In the genomic region with DNA sequence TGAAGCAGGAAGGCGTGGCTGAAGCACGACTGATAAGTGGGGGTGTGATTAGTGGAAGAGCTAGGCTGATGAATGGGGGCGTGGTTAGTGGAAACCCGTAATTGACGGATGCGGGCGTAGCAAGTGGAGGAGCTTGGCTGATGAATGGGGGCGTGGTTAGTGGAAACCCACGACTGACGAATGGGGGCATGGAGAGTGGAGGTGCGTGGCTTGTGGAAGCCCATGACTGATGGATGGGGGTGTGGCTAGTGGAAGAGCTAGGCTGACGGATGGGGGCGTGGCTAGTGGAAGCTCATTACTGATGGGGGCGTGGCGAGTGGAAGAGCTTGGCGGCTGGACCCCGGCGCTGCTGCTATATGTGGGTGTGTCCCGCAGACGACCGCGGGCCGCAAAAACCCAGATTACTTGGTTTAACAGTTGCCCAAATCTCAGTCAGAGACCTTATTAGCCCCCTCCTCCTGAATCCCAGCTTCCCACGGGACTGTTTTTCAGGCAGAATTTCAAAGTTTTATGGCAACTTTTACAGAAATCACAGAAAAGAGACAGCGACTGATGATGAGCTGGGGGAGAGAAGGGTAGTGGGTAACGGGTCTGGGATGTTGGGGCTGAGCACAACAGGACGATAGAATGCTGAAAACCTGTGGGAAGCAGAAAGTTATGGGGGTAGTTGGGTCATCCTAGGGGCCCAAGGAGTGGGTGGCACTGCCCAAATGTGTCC, we compare ENCODE assay signal across 9 cellular contexts. TPM values are rescaled to one million over a fixed set of nuclear protein-coding genes. Genes with fewer than 3 reads are reported as not detected.
A peak's percentile ranks its signal among the peaks of the same experiment; 100 is the strongest.
DNase-seq lines count a peak whose midpoint lies in the region; ATAC-seq and TF ChIP-seq lines count a peak whose summit lies in the region.
"Had no signal": no experiment of that assay in that cellular context is flagged by ENCODE, and none has a peak within 500 bp of the region (broad histone marks: within the 10 kb centered on the region; RNA-seq: fewer than 3 reads in every experiment).

No MANE protein-coding gene starts in this region.

- no peaks in the 10 kb centered on the region for H3K9me3 ChIP-seq in ES-I3 (ENCODE audit: control insufficient read depth, insufficient read depth, low read length)
- no peaks in the 10 kb centered on the region for H3K9me3 ChIP-seq in stomach

- H3K27me3 Mint-ChIP-seq in activated T-helper 1 cell treated with anti-CD3 and anti-CD28 coated beads, Interleukin-12 subunit alpha, Interleukin-12 subunit beta, Interleukin-2, Interleukin-4 antibody, amounts not matched to agents 30 ng/mL and 10 ng/mL and 1 ng/mL, durations not matched to agents 14 hours and 24 hours and 36 hours (ENCODE audit: insufficient read depth): peaks cover 30% of the 10 kb centered on the region
- H3K27me3 Mint-ChIP-seq in neural crest cell (ENCODE audit: low read depth): peaks cover 17% of the 10 kb centered on the region

- peak overlapping the region; percentile 49; the same call in 1 of the 2 replicates for H3K9ac ChIP-seq in ES-I3 (ENCODE audit: low read depth, low read length)

- peaks cover 22% of the 10 kb centered on the region for H3K4me1 Mint-ChIP-seq in activated T-helper 1 cell treated with anti-CD3 and anti-CD28 coated beads, Interleukin-12 subunit alpha, Interleukin-12 subunit beta, Interleukin-2, Interleukin-4 antibody, amounts not matched to agents 30 ng/mL and 10 ng/mL and 1 ng/mL, durations not matched to agents 14 hours and 24 hours and 36 hours (ENCODE audit: low read depth)
- peaks cover 2% of the 10 kb centered on the region for H3K4me1 Mint-ChIP-seq in neural crest cell

- no peak for TF ChIP-seq EP300 in stomach (IDR thresholded peaks at IDR 0.05)

- TF ChIP-seq POLR2A in stomach (IDR thresholded peaks at IDR 0.05): no peak

- peaks cover 1% of the 10 kb centered on the region for H3K36me3 Mint-ChIP-seq in activated T-helper 1 cell treated with anti-CD3 and anti-CD28 coated beads, Interleukin-12 subunit alpha, Interleukin-12 subunit beta, Interleukin-2, Interleukin-4 antibody, amounts not matched to agents 30 ng/mL and 10 ng/mL and 1 ng/mL, durations not matched to agents 14 hours and 24 hours and 36 hours (ENCODE audit: low read depth)
- H3K36me3 Mint-ChIP-seq in neural crest cell (ENCODE audit: low read depth): no peaks in the 10 kb centered on the region

- TF ChIP-seq CTCF in neural crest cell (conservative IDR thresholded peaks at IDR 0.05): no peak
- no peak for TF ChIP-seq CTCF in stomach (IDR thresholded peaks at IDR 0.05)

- WGBS in stomach, 5 donors: 1 to 2% (median 2%) methylated on average over 27 of the region's 27 CpGs

- H3K4me1 ChIP-seq in ES-I3 (ENCODE audit: insufficient read depth, low read length) (peaks cover 3% of the 10 kb centered on the region; the same call in 1 of the 2 replicates), stomach (peaks cover 24 to 37% (median 32%) of the 10 kb centered on the region in 4 donors)

- H3K27ac Mint-ChIP-seq in activated T-helper 1 cell treated with anti-CD3 and anti-CD28 coated beads, Interleukin-12 subunit alpha, Interleukin-12 subunit beta, Interleukin-2, Interleukin-4 antibody, amounts not matched to agents 30 ng/mL and 10 ng/mL and 1 ng/mL, durations not matched to agents 14 hours and 24 hours and 36 hours: no peak overlapping the region
- no peak overlapping the region for H3K27ac Mint-ChIP-seq in neural crest cell (ENCODE audit: unreplicated experiment)

- H3K4me3 Mint-ChIP-seq in activated T-helper 1 cell treated with anti-CD3 and anti-CD28 coated beads, Interleukin-12 subunit alpha, Interleukin-12 subunit beta, Interleukin-2, Interleukin-4 antibody, amounts not matched to agents 30 ng/mL and 10 ng/mL and 1 ng/mL, durations not matched to agents 14 hours and 24 hours and 36 hours: no peak overlapping the region
- no peak overlapping the region for H3K4me3 Mint-ChIP-seq in neural crest cell

- H3K36me3 ChIP-seq in ES-I3 (ENCODE audit: insufficient read depth, low read length) (no peaks in the 10 kb centered on the region), stomach (no peaks in the 10 kb centered on the region)

- no peak for ATAC-seq in HG02973 (IDR thresholded peaks at IDR 0.05; ENCODE audit: unreplicated experiment)

- peak overlapping the region in 1 of 5 donors; percentile 34 for H3K27ac ChIP-seq in stomach

- H3K9me3 Mint-ChIP-seq in activated T-helper 1 cell treated with anti-CD3 and anti-CD28 coated beads, Interleukin-12 subunit alpha, Interleukin-12 subunit beta, Interleukin-2, Interleukin-4 antibody, amounts not matched to agents 30 ng/mL and 10 ng/mL and 1 ng/mL, durations not matched to agents 14 hours and 24 hours and 36 hours: no peaks in the 10 kb centered on the region
- no peaks in the 10 kb centered on the region for H3K9me3 Mint-ChIP-seq in neural crest cell

- intact Hi-C loops in activated T-helper 1 cell treated with anti-CD3 and anti-CD28 coated beads, Interleukin-12 subunit alpha, Interleukin-12 subunit beta, Interleukin-2, Interleukin-4 antibody, amounts not matched to agents 30 ng/mL and 10 ng/mL and 1 ng/mL, durations not matched to agents 14 hours and 24 hours and 36 hours (cut with micrococcal nuclease): loop anchor here (1.0 to 2.0 kb wide), 5 partner anchors 8 to 314 kb away; a partner anchor contains a TSS
- intact Hi-C loops in stomach (cut with DNase I; ENCODE audit: low total_unique reads): no loop called here

- peak overlapping the region in 1 of 4 donors; percentile 3 for H3K4me3 ChIP-seq in stomach

- peak; percentile 99 for DNase-seq in M059J (ENCODE audit: low read depth)
- peak; percentile 99 for DNase-seq in RPMI7951 (ENCODE audit: low read depth)
- DNase-seq in activated T-helper 1 cell treated with anti-CD3 and anti-CD28 coated beads, Interleukin-12 subunit alpha, Interleukin-12 subunit beta, Interleukin-2, Interleukin-4 antibody, amounts not matched to agents 30 ng/mL and 10 ng/mL and 1 ng/mL, durations not matched to agents 14 hours and 24 hours and 36 hours (ENCODE audit: low spot score): peak; percentile 78
- peak; percentile 97 for DNase-seq in fibroblast of the conjunctiva (ENCODE audit: low read depth)
- peak; percentile 94 for DNase-seq in neural crest cell (ENCODE audit: low read depth, low spot score)
- peak; percentile 73 for DNase-seq in stomach

- peaks cover 0 to 96% (median 61%) of the 10 kb centered on the region in 3 donors for H3K27me3 ChIP-seq in stomach

RNA-seq across cellular contexts. Expression of a gene that starts 9.0 kb away (rescaled TPM):
- 3.3 and 5.4 TPM in 2 replicates for total RNA-seq in M059J (2014; rRNA removed; shearing (Covaris generic))
- total RNA-seq in RPMI7951 (2014; rRNA removed; shearing (Covaris generic)): 24.0 and 28.8 TPM in 2 replicates
- not detected in 2 replicates for total RNA-seq in activated T-helper 1 cell treated with anti-CD3 and anti-CD28 coated beads, Interleukin-12 subunit alpha, Interleukin-12 subunit beta, Interleukin-2, Interleukin-4 antibody, amounts not matched to agents 30 ng/mL and 10 ng/mL and 1 ng/mL, durations not matched to agents 14 hours and 24 hours and 36 hours
- 99.9 and 109 TPM in 2 replicates for total RNA-seq in neural crest cell
- total RNA-seq in stomach: 10 to 100 TPM in 3 of 5 donors, 1 to 10 TPM in 2; 3.1 to 18.2 (median 10.5) TPM
- 10 to 100 TPM; 11.9 to 16.7 (median 15.3) TPM for polyA plus RNA-seq in stomach
- total RNA-seq: mononuclear cell had no signal

RNA-seq across cellular contexts. Expression of a gene that starts 43.4 kb away (rescaled TPM):
- not detected in 2 replicates for total RNA-seq in M059J (2014; rRNA removed; shearing (Covaris generic))
- total RNA-seq in RPMI7951 (2014; rRNA removed; shearing (Covaris generic)): 2.3 TPM in 1 of 2 replicates, not detected in the other
- 0.05 TPM in 1 of 2 replicates, not detected in the other for total RNA-seq in activated T-helper 1 cell treated with anti-CD3 and anti-CD28 coated beads, Interleukin-12 subunit alpha, Interleukin-12 subunit beta, Interleukin-2, Interleukin-4 antibody, amounts not matched to agents 30 ng/mL and 10 ng/mL and 1 ng/mL, durations not matched to agents 14 hours and 24 hours and 36 hours
- total RNA-seq in neural crest cell (0.61 and 0.70 TPM in 2 replicates), stomach (10 to 100 TPM in 1 of 5 donors, 1 to 10 TPM in 3, under 1 TPM in 1; 0.73 to 17.9 (median 6.4) TPM)
- under 1 TPM; 0.12 to 0.60 (median 0.46) TPM for polyA plus RNA-seq in stomach
- total RNA-seq: mononuclear cell had no signal

RNA-seq across cellular contexts. Expression of a gene that starts 55.7 kb away (rescaled TPM):
- 3.4 and 11.1 TPM in 2 replicates for total RNA-seq in M059J (2014; rRNA removed; shearing (Covaris generic))
- total RNA-seq in RPMI7951 (2014; rRNA removed; shearing (Covaris generic)): 6.6 and 12.1 TPM in 2 replicates
- 9.6 and 10.8 TPM in 2 replicates for total RNA-seq in activated T-helper 1 cell treated with anti-CD3 and anti-CD28 coated beads, Interleukin-12 subunit alpha, Interleukin-12 subunit beta, Interleukin-2, Interleukin-4 antibody, amounts not matched to agents 30 ng/mL and 10 ng/mL and 1 ng/mL, durations not matched to agents 14 hours and 24 hours and 36 hours
- total RNA-seq in neural crest cell (30.0 and 30.2 TPM in 2 replicates), stomach (10 to 100 TPM in 3 of 5 donors, 1 to 10 TPM in 2; 3.2 to 28.0 (median 18.3) TPM)
- polyA plus RNA-seq in stomach: 10 to 100 TPM in 2 of 3 donors, 1 to 10 TPM in 1; 6.4 to 23.4 (median 21.5) TPM
